ENCODE assay signal across 27 cellular contexts in the genomic region with DNA sequence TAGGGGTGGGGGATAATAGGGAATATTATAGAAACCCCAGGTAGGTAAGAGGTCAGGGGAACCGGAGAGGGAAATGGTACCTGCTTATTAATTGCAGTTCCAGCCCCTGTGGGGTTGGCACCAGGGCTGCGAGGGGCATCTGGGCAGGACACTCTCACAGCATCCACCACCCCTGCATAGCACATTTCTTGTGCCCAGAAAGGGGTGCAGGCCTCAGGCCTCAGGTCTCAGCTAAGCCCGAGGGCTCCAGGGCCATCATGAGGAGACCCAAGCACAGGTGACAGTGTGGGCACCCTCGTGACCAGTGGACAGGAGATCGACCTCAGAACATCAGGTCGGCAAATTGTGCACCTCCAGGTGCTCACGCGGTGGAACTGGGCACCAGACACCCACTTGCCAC.
"Had no signal": no experiment of that assay in that cellular context is flagged by ENCODE, and none has a peak within 500 bp of the region (broad histone marks: within the 10 kb centered on the region; RNA-seq: fewer than 3 reads in every experiment).

No MANE protein-coding gene starts in this region.

- H3K27me3 Mint-ChIP-seq: stimulated activated memory B cell treated with anti-CD40 and anti-IgM and Interleukin-4, amounts not matched to agents 10 μg/mL and 1 μg/mL and 100 μg/mL, for 72 hours; stimulated activated naive B cell treated with anti-CD40 and anti-IgM and Interleukin-4, amounts not matched to agents 10 μg/mL and 1 μg/mL and 100 μg/mL, for 72 hours; stimulated activated naive CD8-positive, alpha-beta T cell treated with anti-CD3 and anti-CD28 coated beads, Interleukin-15, amount 100 ng/mL, for 72 hours; stimulated activated naive CD8-positive, alpha-beta T cell treated with anti-CD3 and anti-CD28 coated beads, Interleukin-15, Interleukin-2, amounts not matched to agents 100 ng/mL and 50 ng/mL, for 24 hours; type B pancreatic cell had no signal

- H3K27ac ChIP-seq: stomach, suprapubic skin, testis, thoracic aorta, thyroid gland, tibial artery, tibial nerve, transverse colon, upper lobe of left lung, uterus, vagina had no signal

- H3K4me1 Mint-ChIP-seq: stimulated activated effector memory CD8-positive, alpha-beta T cell treated with anti-CD3 and anti-CD28 coated beads, Interleukin-12 subunit alpha, Interleukin-12 subunit beta, amount 100 ng/mL, for 72 hours; stimulated activated memory B cell treated with anti-CD40 and anti-IgM and Interleukin-4, amounts not matched to agents 10 μg/mL and 1 μg/mL and 100 μg/mL, for 72 hours; stimulated activated naive B cell treated with anti-CD40 and anti-IgM and Interleukin-4, amounts not matched to agents 10 μg/mL and 1 μg/mL and 100 μg/mL, for 72 hours; stimulated activated naive CD8-positive, alpha-beta T cell treated with anti-CD3 and anti-CD28 coated beads, Interleukin-15, amount 100 ng/mL, for 72 hours had no signal

- H3K27me3 ChIP-seq: stomach, suprapubic skin, testis, thyroid gland, tibial artery, tibial nerve, transverse colon, upper lobe of left lung, uterus, vagina had no signal

- H3K36me3 Mint-ChIP-seq: stimulated activated effector memory CD8-positive, alpha-beta T cell treated with anti-CD3 and anti-CD28 coated beads, Interleukin-12 subunit alpha, Interleukin-12 subunit beta, amount 100 ng/mL, for 72 hours; stimulated activated memory B cell treated with anti-CD40 and anti-IgM and Interleukin-4, amounts not matched to agents 10 μg/mL and 1 μg/mL and 100 μg/mL, for 72 hours; stimulated activated naive B cell treated with anti-CD40 and anti-IgM and Interleukin-4, amounts not matched to agents 10 μg/mL and 1 μg/mL and 100 μg/mL, for 72 hours; type B pancreatic cell had no signal

- H3K4me3 ChIP-seq: stomach, suprapubic skin, testis, thoracic aorta, thyroid gland, tibial artery, tibial nerve, transverse colon, upper lobe of left lung, uterus, vagina had no signal

- H3K36me3 ChIP-seq: suprapubic skin, thoracic aorta, transverse colon, upper lobe of left lung, uterus, vagina had no signal

- ATAC-seq: stimulated activated effector memory CD8-positive, alpha-beta T cell treated with anti-CD3 and anti-CD28 coated beads, Interleukin-12 subunit alpha, Interleukin-12 subunit beta, amount 100 ng/mL, for 72 hours; stimulated activated memory B cell treated with anti-CD40 and anti-IgM and Interleukin-4, amounts not matched to agents 10 μg/mL and 1 μg/mL and 100 μg/mL, for 72 hours; stimulated activated naive B cell treated with anti-CD40 and anti-IgM and Interleukin-4, amounts not matched to agents 10 μg/mL and 1 μg/mL and 100 μg/mL, for 72 hours; stimulated activated naive CD8-positive, alpha-beta T cell treated with anti-CD3 and anti-CD28 coated beads, Interleukin-15, amount 100 ng/mL, for 72 hours; stimulated activated naive CD8-positive, alpha-beta T cell treated with anti-CD3 and anti-CD28 coated beads, Interleukin-15, Interleukin-2, amounts not matched to agents 100 U/mL and 50 U/mL, for 24 hours had no signal

- H3K4me3 Mint-ChIP-seq: stimulated activated effector memory CD8-positive, alpha-beta T cell treated with anti-CD3 and anti-CD28 coated beads, Interleukin-12 subunit alpha, Interleukin-12 subunit beta, amount 100 ng/mL, for 72 hours; stimulated activated memory B cell treated with anti-CD40 and anti-IgM and Interleukin-4, amounts not matched to agents 10 μg/mL and 1 μg/mL and 100 μg/mL, for 72 hours; stimulated activated naive B cell treated with anti-CD40 and anti-IgM and Interleukin-4, amounts not matched to agents 10 μg/mL and 1 μg/mL and 100 μg/mL, for 72 hours; stimulated activated naive CD8-positive, alpha-beta T cell treated with anti-CD3 and anti-CD28 coated beads, Interleukin-15, amount 100 ng/mL, for 72 hours; stimulated activated naive CD8-positive, alpha-beta T cell treated with anti-CD3 and anti-CD28 coated beads, Interleukin-15, Interleukin-2, amounts not matched to agents 100 ng/mL and 50 ng/mL, for 24 hours; type B pancreatic cell had no signal

- H3K27ac Mint-ChIP-seq: stimulated activated effector memory CD8-positive, alpha-beta T cell treated with anti-CD3 and anti-CD28 coated beads, Interleukin-12 subunit alpha, Interleukin-12 subunit beta, amount 100 ng/mL, for 72 hours; stimulated activated memory B cell treated with anti-CD40 and anti-IgM and Interleukin-4, amounts not matched to agents 10 μg/mL and 1 μg/mL and 100 μg/mL, for 72 hours; stimulated activated naive B cell treated with anti-CD40 and anti-IgM and Interleukin-4, amounts not matched to agents 10 μg/mL and 1 μg/mL and 100 μg/mL, for 72 hours; stimulated activated naive CD8-positive, alpha-beta T cell treated with anti-CD3 and anti-CD28 coated beads, Interleukin-15, amount 100 ng/mL, for 72 hours; stimulated activated naive CD8-positive, alpha-beta T cell treated with anti-CD3 and anti-CD28 coated beads, Interleukin-15, Interleukin-2, amounts not matched to agents 100 ng/mL and 50 ng/mL, for 24 hours; type B pancreatic cell had no signal

- H3K4me1 ChIP-seq: stomach, suprapubic skin, testis, thyroid gland, tibial artery, tibial nerve, transverse colon, upper lobe of left lung, uterus, vagina had no signal

- DNase-seq: stimulated activated CD4-positive, alpha-beta T cell treated with anti-CD3 and anti-CD28 coated beads, Interleukin-2, amount 100 ng/mL, for 24 hours; stimulated activated CD4-positive, alpha-beta T cell treated with anti-CD3 and anti-CD28 coated beads, Interleukin-2, amount 100 ng/mL, for 48 hours; stimulated activated CD4-positive, alpha-beta T cell treated with anti-CD3 and anti-CD28 coated beads, Interleukin-4, amount 100 ng/mL, for 1 hour; stimulated activated CD4-positive, alpha-beta T cell treated with anti-CD3 and anti-CD28 coated beads, Interleukin-4, amount 100 ng/mL, for 24 hours; stimulated activated CD4-positive, alpha-beta T cell treated with anti-CD3 and anti-CD28 coated beads, Interleukin-4, amount 100 ng/mL, for 4 hours; stimulated activated CD8-positive, alpha-beta memory T cell treated with anti-CD3 and anti-CD28 coated beads, Interleukin-4, amount 100 ng/mL, for 48 hours; stimulated activated naive B cell treated with anti-CD40 and anti-IgM and Interleukin-4, amounts not matched to agents 10 μg/mL and 1 μg/mL and 100 μg/mL, for 72 hours; stimulated activated naive CD4-positive, alpha-beta T cell; stimulated activated naive CD4-positive, alpha-beta T cell treated with Interleukin-2 at 50 U/mL for 16 hours; stimulated activated naive CD8-positive, alpha-beta T cell treated with anti-CD3 and anti-CD28 coated beads, Interleukin-15, amount 100 ng/mL, for 72 hours; stimulated activated naive CD8-positive, alpha-beta T cell treated with anti-CD3 and anti-CD28 coated beads, Interleukin-15, Interleukin-2, amounts not matched to agents 100 U/mL and 50 U/mL, for 24 hours; stomach; substantia nigra; testis; thyroid gland; tibial artery; transverse colon; upper lobe of left lung; uterus had no signal

- H3K9me3 ChIP-seq: suprapubic skin, testis, thoracic aorta, thyroid gland, tibial artery, transverse colon, uterus, vagina had no signal

- H3K9me3 Mint-ChIP-seq: stimulated activated memory B cell treated with anti-CD40 and anti-IgM and Interleukin-4, amounts not matched to agents 10 μg/mL and 1 μg/mL and 100 μg/mL, for 72 hours; stimulated activated naive CD8-positive, alpha-beta T cell treated with anti-CD3 and anti-CD28 coated beads, Interleukin-15, Interleukin-2, amounts not matched to agents 100 ng/mL and 50 ng/mL, for 24 hours; type B pancreatic cell had no signal
